In the genomic region with DNA sequence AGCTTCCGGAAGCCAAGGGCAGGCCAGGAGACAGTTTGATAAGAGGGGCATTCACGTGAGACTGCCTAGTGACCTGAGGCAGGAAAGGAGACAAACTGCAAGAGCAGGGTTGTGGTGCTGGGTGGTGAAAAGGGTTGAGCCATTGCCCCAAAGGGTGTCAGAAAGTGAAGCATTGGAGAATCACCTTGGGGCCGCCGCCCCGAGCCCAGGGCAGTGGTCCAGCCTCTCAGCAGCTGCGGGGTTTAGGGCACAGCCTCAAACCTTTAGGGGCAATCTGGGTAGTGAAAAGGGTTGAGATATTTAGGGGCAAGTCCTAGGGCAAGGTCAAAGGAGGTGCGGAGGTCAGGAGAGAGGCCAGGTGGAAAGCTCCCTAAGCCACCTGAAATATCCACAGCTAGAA, we compare ENCODE assay signal across 24 cellular contexts.
"Had no signal": no experiment of that assay in that cellular context is flagged by ENCODE, and none has a peak within 500 bp of the region (broad histone marks: within the 10 kb centered on the region; RNA-seq: fewer than 3 reads in every experiment).

No MANE protein-coding gene starts in this region.

- H3K36me3 ChIP-seq: heart right ventricle, neutrophil, pancreas, right atrium auricular region, stomach, suprapubic skin, tibial nerve had no signal

- H3K9me3 ChIP-seq: heart right ventricle, neutrophil, pancreas, psoas muscle, right atrium auricular region, stomach, suprapubic skin, tibial nerve had no signal

- H3K27ac Mint-ChIP-seq: activated CD4-positive, alpha-beta T cell treated with anti-CD3 and anti-CD28 coated beads for 36 hours; activated naive CD4-positive, alpha-beta T cell treated with anti-CD3 and anti-CD28 coated beads for 36 hours; activated naive CD8-positive, alpha-beta T cell treated with anti-CD3 and anti-CD28 coated beads, Interleukin-2, amount 10 ng/mL, durations not matched to agents 7 days and 5 days; mesothelial cell of epicardium; T-helper 1 cell treated with Interleukin-12 subunit alpha and Interleukin-12 subunit beta and Interleukin-4 antibody, amounts not matched to agents 30 μg/mL and 1 μg/mL, for 36 hours; WTC11 had no signal

- ATAC-seq: activated T-cell treated with anti-CD3 and anti-CD28 coated beads, Interleukin-2, amount 50 U/mL, for 4 hours; left colon; naive thymus-derived CD8-positive, alpha-beta T cell; pancreas; psoas muscle; WTC11 had no signal

- H3K27ac ChIP-seq: heart right ventricle, neutrophil, pancreas, psoas muscle, right atrium auricular region, suprapubic skin had no signal

- H3K36me3 Mint-ChIP-seq: activated naive CD8-positive, alpha-beta T cell treated with anti-CD3 and anti-CD28 coated beads, Interleukin-2, amount 10 ng/mL, durations not matched to agents 7 days and 5 days; mesothelial cell of epicardium; naive thymus-derived CD8-positive, alpha-beta T cell had no signal

- H3K4me3 ChIP-seq: heart right ventricle, pancreas, psoas muscle, right atrium auricular region, stomach, suprapubic skin, tibial nerve had no signal

- H3K4me1 ChIP-seq: pancreas, psoas muscle had no signal

- H3K9me3 Mint-ChIP-seq: activated naive CD4-positive, alpha-beta T cell treated with anti-CD3 and anti-CD28 coated beads for 36 hours; activated naive CD8-positive, alpha-beta T cell treated with anti-CD3 and anti-CD28 coated beads, Interleukin-2, amount 10 ng/mL, durations not matched to agents 7 days and 5 days; activated T-cell treated with anti-CD3 and anti-CD28 coated beads, Interleukin-2, amount 50 U/mL, for 4 hours; mesothelial cell of epicardium; naive thymus-derived CD8-positive, alpha-beta T cell; T-helper 1 cell treated with Interleukin-12 subunit alpha and Interleukin-12 subunit beta and Interleukin-4 antibody, amounts not matched to agents 30 μg/mL and 1 μg/mL, for 36 hours had no signal

- H3K4me3 Mint-ChIP-seq: activated CD4-positive, alpha-beta T cell treated with anti-CD3 and anti-CD28 coated beads for 36 hours; activated naive CD4-positive, alpha-beta T cell treated with anti-CD3 and anti-CD28 coated beads for 36 hours; activated naive CD8-positive, alpha-beta T cell treated with anti-CD3 and anti-CD28 coated beads, Interleukin-2, amount 10 ng/mL, durations not matched to agents 7 days and 5 days; activated T-cell treated with anti-CD3 and anti-CD28 coated beads, Interleukin-2, amount 50 U/mL, for 4 hours; mesothelial cell of epicardium; naive thymus-derived CD8-positive, alpha-beta T cell; T-helper 1 cell treated with Interleukin-12 subunit alpha and Interleukin-12 subunit beta and Interleukin-4 antibody, amounts not matched to agents 30 μg/mL and 1 μg/mL, for 36 hours; WTC11 had no signal

- DNase-seq: activated CD4-positive, alpha-beta T cell treated with anti-CD3 and anti-CD28 coated beads for 36 hours; activated CD4-positive, alpha-beta T cell treated with anti-CD3 and anti-CD28 coated beads, Interleukin-2, amount 50 U/mL, for 4 hours; activated CD8-positive, alpha-beta memory T cell treated with anti-CD3 and anti-CD28 coated beads, Interleukin-2, amount 50 U/mL, for 48 hours; activated effector memory CD4-positive, alpha-beta T cell treated with Interleukin-2 at 50 U/mL for 16 hours; activated naive CD4-positive, alpha-beta T cell treated with anti-CD3 and anti-CD28 coated beads for 36 hours; activated naive CD8-positive, alpha-beta T cell treated with anti-CD3 and anti-CD28 coated beads, Interleukin-2, amount 10 ng/mL, durations not matched to agents 7 days and 5 days; activated T-cell treated with anti-CD3 and anti-CD28 coated beads, Interleukin-2, amount 50 U/mL, for 4 hours; amniotic stem cell; foreskin fibroblast; heart right ventricle; islet precursor cell; left colon; psoas muscle; stomach; T1000 had no signal

- H3K27me3 ChIP-seq: heart right ventricle, neutrophil, pancreas, right atrium auricular region, suprapubic skin, tibial nerve had no signal
